ENCODE assay signal across 1 cellular context in the genomic region with DNA sequence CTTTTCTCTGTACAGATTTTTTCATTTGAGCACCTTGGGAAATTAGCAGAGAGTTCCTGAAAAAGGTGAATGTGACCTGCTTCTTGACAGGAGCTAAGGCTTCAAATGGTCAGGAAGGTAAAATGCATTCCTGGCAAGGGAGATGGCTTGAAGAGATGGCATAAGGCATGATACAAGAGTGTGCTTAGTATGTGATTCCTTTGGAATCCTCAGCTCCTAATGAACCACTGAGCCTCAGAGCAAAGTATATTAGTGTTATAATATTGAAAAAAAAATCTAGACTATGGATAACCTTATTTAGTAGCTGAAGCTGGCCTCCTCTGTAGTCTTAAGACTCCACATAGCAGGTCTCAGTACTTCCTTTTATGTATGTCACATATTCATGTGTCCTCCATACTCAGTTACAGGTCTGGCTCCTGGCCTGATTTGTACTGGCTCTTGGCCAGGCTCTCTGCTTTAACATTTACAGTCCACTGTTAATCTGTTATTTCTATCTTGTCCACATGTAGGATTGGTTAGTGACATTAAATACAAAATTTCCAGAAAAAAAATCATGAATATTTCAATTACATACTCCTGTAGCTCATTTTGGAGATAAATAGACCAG.
TF ChIP-seq lines count a peak whose summit lies in the region.

No MANE protein-coding gene starts in this region.

TF ChIP-seq in HEK293, 187 proteins besides CTCF, POLR2A, EP300 and RAD21 (continued from another document):
- TF ChIP-seq, protein P1, sequence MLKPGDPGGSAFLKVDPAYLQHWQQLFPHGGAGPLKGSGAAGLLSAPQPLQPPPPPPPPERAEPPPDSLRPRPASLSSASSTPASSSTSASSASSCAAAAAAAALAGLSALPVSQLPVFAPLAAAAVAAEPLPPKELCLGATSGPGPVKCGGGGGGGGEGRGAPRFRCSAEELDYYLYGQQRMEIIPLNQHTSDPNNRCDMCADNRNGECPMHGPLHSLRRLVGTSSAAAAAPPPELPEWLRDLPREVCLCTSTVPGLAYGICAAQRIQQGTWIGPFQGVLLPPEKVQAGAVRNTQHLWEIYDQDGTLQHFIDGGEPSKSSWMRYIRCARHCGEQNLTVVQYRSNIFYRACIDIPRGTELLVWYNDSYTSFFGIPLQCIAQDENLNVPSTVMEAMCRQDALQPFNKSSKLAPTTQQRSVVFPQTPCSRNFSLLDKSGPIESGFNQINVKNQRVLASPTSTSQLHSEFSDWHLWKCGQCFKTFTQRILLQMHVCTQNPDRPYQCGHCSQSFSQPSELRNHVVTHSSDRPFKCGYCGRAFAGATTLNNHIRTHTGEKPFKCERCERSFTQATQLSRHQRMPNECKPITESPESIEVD (tag by site-specific recombination; IDR thresholded peaks at IDR 0.05), result peak; percentile 20; the same call in 1 of the 2 replicates
- TF ChIP-seq ZBTB20 (tag by site-specific recombination; IDR thresholded peaks at IDR 0.05) (no peak), HIC1 (tag by site-specific recombination; IDR thresholded peaks at IDR 0.05) (no peak), BCL11A (tag by site-specific recombination; IDR thresholded peaks at IDR 0.05; ENCODE audit: low read depth) (no peak), ZNF132 (tag by site-specific recombination; IDR thresholded peaks at IDR 0.05; ENCODE audit: borderline replicate concordance) (no peak), ZNF585B (tag by site-specific recombination; IDR thresholded peaks at IDR 0.05) (no peak), EGR2 (tag by site-specific recombination; IDR thresholded peaks at IDR 0.05; ENCODE audit: low read depth) (no peak)
- TF ChIP-seq, protein P2, sequence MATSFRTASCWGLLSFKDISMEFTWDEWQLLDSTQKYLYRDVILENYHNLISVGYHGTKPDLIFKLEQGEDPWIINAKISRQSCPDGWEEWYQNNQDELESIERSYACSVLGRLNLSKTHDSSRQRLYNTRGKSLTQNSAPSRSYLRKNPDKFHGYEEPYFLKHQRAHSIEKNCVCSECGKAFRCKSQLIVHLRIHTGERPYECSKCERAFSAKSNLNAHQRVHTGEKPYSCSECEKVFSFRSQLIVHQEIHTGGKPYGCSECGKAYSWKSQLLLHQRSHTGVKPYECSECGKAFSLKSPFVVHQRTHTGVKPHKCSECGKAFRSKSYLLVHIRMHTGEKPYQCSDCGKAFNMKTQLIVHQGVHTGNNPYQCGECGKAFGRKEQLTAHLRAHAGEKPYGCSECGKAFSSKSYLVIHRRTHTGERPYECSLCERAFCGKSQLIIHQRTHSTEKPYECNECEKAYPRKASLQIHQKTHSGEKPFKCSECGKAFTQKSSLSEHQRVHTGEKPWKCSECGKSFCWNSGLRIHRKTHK (tag by site-specific recombination; IDR thresholded peaks at IDR 0.05), result no peak
TF ChIP-seq in HEK293: peak in this region for 1.
